ENCODE assay signal across 9 cellular contexts in genomic region chr1:10528066-10529014, GRCh38. TPM values are rescaled to one million over a fixed set of nuclear protein-coding genes. Genes with fewer than 3 reads are reported as not detected.
DNase-seq lines count a peak whose midpoint lies in the region; ATAC-seq and TF ChIP-seq lines count a peak whose summit lies in the region.
"Had no signal": no experiment of that assay in that cellular context is flagged by ENCODE, and none has a peak within 500 bp of the region (broad histone marks: within the 10 kb centered on the region; RNA-seq: fewer than 3 reads in every experiment).

No MANE protein-coding gene starts in this region.

- CTCF ChIA-PET in mammary epithelial cell (lab: Charles Lee; ENCODE audit: low non-redundant PET): interaction anchor here (1.0 kb wide), 1 partner anchor 33 kb away, joined by 3 read pairs; no protein-coding TSS in a partner anchor
- CTCF ChIA-PET in activated naive CD4-positive, alpha-beta T cell treated with anti-CD3 and anti-CD28 coated beads, Interleukin-2, amount 10 ng/mL, durations not matched to agents 7 days and 5 days (lab: Charles Lee): no interaction called here

- peak overlapping the region; percentile 42 for H3K4me3 Mint-ChIP-seq in type B pancreatic cell
- H3K4me3 Mint-ChIP-seq in activated naive CD4-positive, alpha-beta T cell treated with anti-CD3 and anti-CD28 coated beads, Interleukin-2, amount 10 ng/mL, durations not matched to agents 7 days and 5 days: no peak overlapping the region

- H3K4me1 ChIP-seq in HUES64 (ENCODE audit: insufficient read depth, low read length) (peaks cover 52% of the 10 kb centered on the region), mammary epithelial cell (ENCODE audit: insufficient read depth, low read length) (peaks cover 41% of the 10 kb centered on the region)

- ATAC-seq in left colon (peak; percentile 39), HG03432 (IDR thresholded peaks at IDR 0.05; ENCODE audit: unreplicated experiment) (no peak)

- H3K27ac ChIP-seq in HUES64 (ENCODE audit: low read depth, low read length): peak overlapping the region; percentile 54
- H3K27ac ChIP-seq in mammary epithelial cell (ENCODE audit: insufficient read depth, low read depth, low read length): peak overlapping the region; percentile 82

- peaks cover 45% of the 10 kb centered on the region for H3K79me2 ChIP-seq in mammary epithelial cell (ENCODE audit: insufficient read depth, low read length)

- WGBS in HUES64: 37% methylated on average over 13 of the region's 13 CpGs
- 23% methylated on average over 13 of the region's 13 CpGs for WGBS in mammary epithelial cell (ENCODE audit: low coverage, missing lambda C conversion rate)

- H3K9ac ChIP-seq in HUES64 (ENCODE audit: low read depth, low read length) (peak overlapping the region; percentile 41; the same call in 1 of the 2 replicates), mammary epithelial cell (ENCODE audit: insufficient read depth, low read length) (peak overlapping the region; percentile 34)

- H3K4me3 ChIP-seq in HUES64 (ENCODE audit: low read length): peak overlapping the region; percentile 40; the same call in 1 of the 2 replicates
- peak overlapping the region in 2 of 3 experiments; percentile 10 to 15 for H3K4me3 ChIP-seq in mammary epithelial cell (replicated peaks in 1 of 3; ENCODE audit: insufficient read depth in 1 of 3, low read depth in 2 of 3, low read length in 3 of 3)

- H3K9me3 ChIP-seq in HUES64 (ENCODE audit: insufficient read depth, low read depth, low read length) (no peaks in the 10 kb centered on the region), mammary epithelial cell (replicated peaks; ENCODE audit: insufficient read depth, low read length) (no peaks in the 10 kb centered on the region)

- dilution Hi-C loops in mammary epithelial cell (cut with HindIII; ENCODE audit: low sequenced_read_pairs): no loop called here

- H3K9me3 Mint-ChIP-seq in type B pancreatic cell: no peaks in the 10 kb centered on the region
- H3K9me3 Mint-ChIP-seq in activated naive CD4-positive, alpha-beta T cell treated with anti-CD3 and anti-CD28 coated beads, Interleukin-2, amount 10 ng/mL, durations not matched to agents 7 days and 5 days: no peaks in the 10 kb centered on the region

- in situ Hi-C loops in mammary epithelial cell (cut with MboI; ENCODE audit: low sequenced_read_pairs in 2 of 2): no loop called here

- peak overlapping the region; percentile 80 for H3K27ac Mint-ChIP-seq in type B pancreatic cell
- no peak overlapping the region for H3K27ac Mint-ChIP-seq in activated naive CD4-positive, alpha-beta T cell treated with anti-CD3 and anti-CD28 coated beads, Interleukin-2, amount 10 ng/mL, durations not matched to agents 7 days and 5 days

- no peaks in the 10 kb centered on the region for H4K20me1 ChIP-seq in mammary epithelial cell (ENCODE audit: insufficient read depth, low read length)

- TSS peak; percentile 32 for BruUV-seq in mammary epithelial cell (replicated peaks; lab: Mats Ljungman, UMichigan)

- H3K36me3 ChIP-seq in HUES64 (ENCODE audit: insufficient read depth, low read length) (no peaks in the 10 kb centered on the region), mammary epithelial cell (ENCODE audit: insufficient read depth, low read length) (no peaks in the 10 kb centered on the region)

- DNase-seq in mammary epithelial cell (peak; percentile 83), left colon (no peak), type B pancreatic cell (ENCODE audit: extremely low spot score, unreplicated experiment) (no peak), DMS153 treated with DMSO at 0.1 percent for 48 hours (lab: John Stamatoyannopoulos, UW; ENCODE audit: unreplicated experiment) (no peak)
- no peak for DNase-seq in activated naive CD4-positive, alpha-beta T cell treated with anti-CD3 and anti-CD28 coated beads, Interleukin-2, amount 10 ng/mL, durations not matched to agents 7 days and 5 days
- DNase-seq: NCI-H146; stimulated activated naive CD4-positive, alpha-beta T cell had no signal

- H3K4me1 Mint-ChIP-seq in type B pancreatic cell (ENCODE audit: unreplicated experiment): peaks cover 36% of the 10 kb centered on the region
- H3K4me1 Mint-ChIP-seq in activated naive CD4-positive, alpha-beta T cell treated with anti-CD3 and anti-CD28 coated beads, Interleukin-2, amount 10 ng/mL, durations not matched to agents 7 days and 5 days: peaks cover 3% of the 10 kb centered on the region

- H3K27me3 ChIP-seq in HUES64 (ENCODE audit: insufficient read depth, low read length): no peaks in the 10 kb centered on the region
- no peaks in the 10 kb centered on the region for H3K27me3 ChIP-seq in mammary epithelial cell (ENCODE audit: insufficient read depth, low read length)

- peak overlapping the region; percentile 83 for H3K4me2 ChIP-seq in mammary epithelial cell (ENCODE audit: insufficient read depth, low read depth, low read length)

- H2AFZ ChIP-seq in mammary epithelial cell (ENCODE audit: low read depth, low read length): peak overlapping the region; percentile 18

- intact Hi-C loops in mammary epithelial cell (cut with micrococcal nuclease) (loop anchor here (1.0 to 2.0 kb wide), 2 partner anchors 18 to 166 kb away; no protein-coding TSS in a partner anchor), left colon (cut with DNase I, micrococcal nuclease) (loop anchor here in 1 of 2 donors (10.0 kb wide), 1 partner anchor 106 kb away; no protein-coding TSS in a partner anchor)

- H3K27me3 Mint-ChIP-seq in type B pancreatic cell: peaks cover 25% of the 10 kb centered on the region
- H3K27me3 Mint-ChIP-seq in activated naive CD4-positive, alpha-beta T cell treated with anti-CD3 and anti-CD28 coated beads, Interleukin-2, amount 10 ng/mL, durations not matched to agents 7 days and 5 days: no peaks in the 10 kb centered on the region

- H3K36me3 Mint-ChIP-seq in type B pancreatic cell: no peaks in the 10 kb centered on the region
- H3K36me3 Mint-ChIP-seq in activated naive CD4-positive, alpha-beta T cell treated with anti-CD3 and anti-CD28 coated beads, Interleukin-2, amount 10 ng/mL, durations not matched to agents 7 days and 5 days: peaks cover 4% of the 10 kb centered on the region

- TF ChIP-seq CTCF in mammary epithelial cell (conservative IDR thresholded peaks at IDR 0.05 in 1 of 2, IDR thresholded peaks at IDR 0.05 in 1 of 2; ENCODE audit: extremely low read depth in 1 of 2, insufficient read depth in 1 of 2, low read depth in 1 of 2, low read length in 2 of 2) (no peak), type B pancreatic cell (conservative IDR thresholded peaks at IDR 0.05) (no peak)

RNA-seq across cellular contexts. Expression of gene PEX14, which starts 53.6 kb away (rescaled TPM):
- polyA plus RNA-seq in HUES64 (2013, experiment 1 of 2): 15.1 TPM
- polyA plus RNA-seq in HUES64 (2013, experiment 2 of 2): 18.3 TPM
- total RNA-seq in mammary epithelial cell (10 to 100 TPM; 21.0 to 28.0 TPM), left colon (10 to 100 TPM; 19.7 to 21.5 TPM), type B pancreatic cell (ENCODE audit: low replicate concordance) (22.5 and 25.3 TPM in 2 replicates)
- 17.0 TPM for polyA plus RNA-seq in mammary epithelial cell
- 5.2 TPM for polyA minus RNA-seq in mammary epithelial cell

RNA-seq across cellular contexts. Expression of gene DFFA, which starts 56.0 kb away (rescaled TPM):
- polyA plus RNA-seq in HUES64 (2013, experiment 1 of 2): 41.1 TPM
- polyA plus RNA-seq in HUES64 (2013, experiment 2 of 2): 41.0 TPM
- total RNA-seq in mammary epithelial cell (10 to 100 TPM; 49.8 to 71.8 TPM), left colon (10 to 100 TPM; 22.6 to 26.8 TPM), type B pancreatic cell (ENCODE audit: low replicate concordance) (41.6 and 52.8 TPM in 2 replicates)
- polyA plus RNA-seq in mammary epithelial cell: 60.8 TPM
- 42.6 TPM for polyA minus RNA-seq in mammary epithelial cell
